ENCODE assay signal across 23 cellular contexts in the genomic region with DNA sequence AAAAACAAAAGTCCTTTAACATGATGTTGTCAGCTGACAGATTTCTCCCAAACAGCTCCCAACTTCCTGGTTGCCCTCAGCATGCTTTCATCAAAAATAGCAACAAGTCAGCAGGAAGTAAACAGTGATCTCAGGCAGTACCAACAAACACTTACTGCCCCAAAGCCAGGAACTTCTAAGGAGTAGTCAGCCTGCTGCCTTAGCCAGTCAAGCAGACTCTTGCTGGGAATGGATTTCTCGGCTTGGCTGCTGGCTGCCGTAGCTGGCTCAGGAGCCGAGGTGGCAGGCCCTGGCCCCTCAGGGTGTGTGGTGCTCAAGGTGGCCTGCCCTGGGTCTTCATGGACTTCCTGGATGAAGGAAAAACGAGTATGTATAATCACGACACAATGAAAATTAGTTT. TPM values are rescaled to one million over a fixed set of nuclear protein-coding genes. Genes with fewer than 3 reads are reported as not detected.
A peak's percentile ranks its signal among the peaks of the same experiment; 100 is the strongest.
DNase-seq lines count a peak whose midpoint lies in the region; ATAC-seq, FAIRE-seq and TF ChIP-seq lines count a peak whose summit lies in the region.
"Had no signal": no experiment of that assay in that cellular context is flagged by ENCODE, and none has a peak within 500 bp of the region (broad histone marks: within the 10 kb centered on the region; RNA-seq: fewer than 3 reads in every experiment).

No MANE protein-coding gene starts in this region.

- H3K36me3 Mint-ChIP-seq in mesothelial cell of epicardium = peaks cover 56% of the 10 kb centered on the region

- 68 to 79% methylated on average over 5 of the region's 5 CpGs for WGBS in esophagus, 2 donors
- WGBS in right lobe of liver (ENCODE audit: insufficient coverage, low coverage, low lambda C conversion rate, missing lambda C conversion rate) = 64% methylated on average over 3 of the region's 5 CpGs

- peaks cover 8 to 38% (median 24%) of the 10 kb centered on the region in 11 experiments; a peak in 21 of 22 replicates for H4K20me1 ChIP-seq in BLaER1 treated with 17β-estradiol and CSF1 and Interleukin-3, amounts not matched to agents 10 nM and 100 nM

- no peaks in the 10 kb centered on the region for H3K9me3 Mint-ChIP-seq in mesothelial cell of epicardium
- H3K9me3 Mint-ChIP-seq: CD8-positive, alpha-beta memory T cell had no signal

- TF ChIP-seq POLR2A in right lobe of liver (IDR thresholded peaks at IDR 0.05) = no peak

- no peak for DNase-seq in mesothelial cell of epicardium (ENCODE audit: low spot score in 2 of 2, unreplicated experiment in 2 of 2)
- no peak for DNase-seq in GM19239 (ENCODE audit: insufficient read length, low spot score)
- no peak for DNase-seq in HTR-8/SVneo (ENCODE audit: insufficient read length, low spot score)
- no peak for DNase-seq in SKM-1 treated with dmso at 0.1 percent for 144 hours (lab: John Stamatoyannopoulos, UW; ENCODE audit: unreplicated experiment)
- no peak for DNase-seq in right lobe of liver
- DNase-seq: CD8-positive, alpha-beta memory T cell; DMS53; KG1; NCI-H1417 treated with DMSO at 0.1 percent for 48 hours; NCI-H187 treated with DMSO at 0.1 percent for 48 hours; NCI-H2227 treated with DMSO at 0.1 percent for 48 hours; NCI-H510A treated with DMSO at 0.1 percent for 48 hours; NCI-H774; OCI-M1; RPMI8226; SHP77 treated with DMSO at 0.1 percent for 48 hours had no signal

- H3K9me3 ChIP-seq in BLaER1 treated with 17β-estradiol and CSF1 and Interleukin-3, amounts not matched to agents 10 nM and 100 nM (replicated peaks in 1 of 11) = no peaks in the 10 kb centered on the region
- no peaks in the 10 kb centered on the region for H3K9me3 ChIP-seq in esophagus (ENCODE audit: control insufficient read depth in 2 of 2, insufficient read depth in 1 of 2, low read depth in 1 of 2, low read length in 1 of 2)
- no peaks in the 10 kb centered on the region for H3K9me3 ChIP-seq in right lobe of liver
- H3K9me3 ChIP-seq: A549 had no signal

- peaks cover 75 to 100% (median 88%) of the 10 kb centered on the region in 11 experiments for H3K36me3 ChIP-seq in BLaER1 treated with 17β-estradiol and CSF1 and Interleukin-3, amounts not matched to agents 10 nM and 100 nM
- peaks cover 6 to 30% of the 10 kb centered on the region in 2 donors for H3K36me3 ChIP-seq in esophagus (ENCODE audit: control insufficient read depth in 2 of 2, insufficient read depth in 2 of 2, low read length in 1 of 2)
- H3K36me3 ChIP-seq in right lobe of liver = peaks cover 0 to 78% (median 30%) of the 10 kb centered on the region in 4 donors

- no peak overlapping the region for H3K4me3 ChIP-seq in BLaER1 treated with 17β-estradiol and CSF1 and Interleukin-3, amounts not matched to agents 10 nM and 100 nM
- H3K4me3 ChIP-seq in esophagus (ENCODE audit: low read depth in 1 of 2, low read length in 2 of 2) (no peak overlapping the region), right lobe of liver (no peak overlapping the region)
- H3K4me3 ChIP-seq: A549 had no signal

- no peak overlapping the region for H3K9ac ChIP-seq in BLaER1 treated with 17β-estradiol and CSF1 and Interleukin-3, amounts not matched to agents 10 nM and 100 nM

- peak overlapping the region in 7 of 11 experiments; percentile 17 to 43 (median 32); a peak in 8 of 22 replicates for H3K4me2 ChIP-seq in BLaER1 treated with 17β-estradiol and CSF1 and Interleukin-3, amounts not matched to agents 10 nM and 100 nM
- H3K4me2 ChIP-seq: A549 had no signal

- peak overlapping the region; percentile 8 for H3K27ac Mint-ChIP-seq in mesothelial cell of epicardium

- peaks cover 4% of the 10 kb centered on the region for H3K4me1 Mint-ChIP-seq in mesothelial cell of epicardium

- peak overlapping the region in 1 of 11 experiments; percentile 26; a peak in 2 of 22 replicates for H3K27ac ChIP-seq in BLaER1 treated with 17β-estradiol and CSF1 and Interleukin-3, amounts not matched to agents 10 nM and 100 nM
- H3K27ac ChIP-seq in VCaP (peak overlapping the region; percentile 32), esophagus (ENCODE audit: low read depth in 2 of 2, low read length in 1 of 2) (peak overlapping the region; percentile 82 to 91), right lobe of liver (no peak overlapping the region)
- H3K27ac ChIP-seq: A549 had no signal

- FAIRE-seq in GM19239 (lab: Jason Lieb, UNC) = no peak
- FAIRE-seq in HTR-8/SVneo (lab: Jason Lieb, UNC) = no peak
- FAIRE-seq: A549, GM12891, GM18507, H54 had no signal

- no peaks in the 10 kb centered on the region for H3K27me3 ChIP-seq in BLaER1 treated with 17β-estradiol and CSF1 and Interleukin-3, amounts not matched to agents 10 nM and 100 nM
- H3K27me3 ChIP-seq in esophagus (ENCODE audit: control insufficient read depth in 1 of 2, insufficient read depth in 2 of 2, low read length in 2 of 2) (no peaks in the 10 kb centered on the region), right lobe of liver (no peaks in the 10 kb centered on the region)

- ATAC-seq in right lobe of liver = no peak
- ATAC-seq: A549 had no signal

- intact Hi-C loops in right lobe of liver (cut with DNase I) = no loop called here

- no peaks in the 10 kb centered on the region for H3K27me3 Mint-ChIP-seq in mesothelial cell of epicardium (ENCODE audit: low read depth)

- TF ChIP-seq CTCF in VCaP (conservative IDR thresholded peaks at IDR 0.05) (no peak), mesothelial cell of epicardium (IDR thresholded peaks at IDR 0.05; ENCODE audit: unreplicated experiment) (no peak), right lobe of liver (IDR thresholded peaks at IDR 0.05) (no peak)

- H3K4me3 Mint-ChIP-seq in mesothelial cell of epicardium = no peak overlapping the region
- H3K4me3 Mint-ChIP-seq: CD8-positive, alpha-beta memory T cell had no signal

- H3K4me1 ChIP-seq in BLaER1 treated with 17β-estradiol and CSF1 and Interleukin-3, amounts not matched to agents 10 nM and 100 nM = peaks cover 28 to 47% (median 42%) of the 10 kb centered on the region in 10 experiments
- H3K4me1 ChIP-seq in esophagus (ENCODE audit: control insufficient read depth in 2 of 2, insufficient read depth in 2 of 2, low read length in 1 of 2) (peaks cover 0 to 3% of the 10 kb centered on the region in 2 donors), right lobe of liver (no peaks in the 10 kb centered on the region)
- H3K4me1 ChIP-seq: A549 had no signal

RNA-seq across cellular contexts. Expression of gene EMILIN3, which starts 46.6 kb away (rescaled TPM):
- under 1 TPM; 0.27 to 0.43 TPM for polyA plus RNA-seq in esophagus
- 5.0 to 5.6 TPM (median 5.2 TPM) in 3 replicates for total RNA-seq in mesothelial cell of epicardium
- total RNA-seq in right lobe of liver = under 1 TPM in 3 of 6 experiments, not detected in 3; 0.07 to 0.09 (median 0.07) TPM
- total RNA-seq: CD8-positive, alpha-beta memory T cell had no signal
- polyA plus RNA-seq: CD8-positive, alpha-beta memory T cell had no signal

Comparison
In these comparisons a context has a peak if more than half of its experiments do, and no peak if none do; other contexts are left out.
1. H3K27ac ChIP-seq: peak in VCaP (single experiment) and esophagus (2 of 2); none in right lobe of liver (0 of 3).